Comparison of ENCODE assay signal across 1 cellular context in the genomic region with DNA sequence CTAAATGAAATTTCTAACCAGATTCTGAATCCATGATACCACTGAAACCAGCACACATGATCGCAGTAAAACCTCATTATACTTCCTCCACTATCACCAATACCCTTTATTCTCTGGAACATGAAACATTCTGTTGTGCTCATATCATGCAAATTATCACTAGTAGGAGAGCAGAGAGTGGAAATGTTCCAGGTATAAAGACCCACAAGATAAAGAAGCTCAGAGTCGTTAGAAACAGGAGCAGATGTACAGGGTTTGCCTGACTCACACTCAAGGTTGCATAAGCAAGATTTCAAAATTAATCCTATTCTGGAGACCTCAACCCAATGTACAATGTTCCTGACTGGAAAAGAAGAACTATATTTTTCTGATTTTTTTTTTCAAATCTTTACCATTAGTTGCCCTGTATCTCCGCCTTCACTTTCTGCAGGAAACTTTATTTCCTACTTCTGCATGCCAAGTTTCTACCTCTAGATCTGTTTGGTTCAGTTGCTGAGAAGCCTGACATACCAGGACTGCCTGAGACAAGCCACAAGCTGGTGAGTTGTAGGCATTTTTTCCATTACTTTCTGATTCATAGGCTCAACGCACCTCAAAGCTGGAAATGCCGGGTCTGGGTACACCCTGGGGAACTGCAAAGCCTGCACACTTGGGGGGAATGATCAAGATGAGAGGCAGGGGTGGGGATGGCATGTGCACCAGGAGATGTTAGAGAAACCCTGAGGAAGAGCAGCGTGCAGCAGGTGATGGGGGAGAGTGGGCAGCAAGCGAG.
TF ChIP-seq lines count a peak whose summit lies in the region.

TSS of gene CCR2 (plus strand) at position 473 of the 772 bp plus-strand sequence. CDS start 3,417 bp downstream, outside the sequence.

TF ChIP-seq in SK-N-SH, 30 proteins besides CTCF, POLR2A, EP300 and RAD21 (continued from another document):
- TF ChIP-seq, protein P1, sequence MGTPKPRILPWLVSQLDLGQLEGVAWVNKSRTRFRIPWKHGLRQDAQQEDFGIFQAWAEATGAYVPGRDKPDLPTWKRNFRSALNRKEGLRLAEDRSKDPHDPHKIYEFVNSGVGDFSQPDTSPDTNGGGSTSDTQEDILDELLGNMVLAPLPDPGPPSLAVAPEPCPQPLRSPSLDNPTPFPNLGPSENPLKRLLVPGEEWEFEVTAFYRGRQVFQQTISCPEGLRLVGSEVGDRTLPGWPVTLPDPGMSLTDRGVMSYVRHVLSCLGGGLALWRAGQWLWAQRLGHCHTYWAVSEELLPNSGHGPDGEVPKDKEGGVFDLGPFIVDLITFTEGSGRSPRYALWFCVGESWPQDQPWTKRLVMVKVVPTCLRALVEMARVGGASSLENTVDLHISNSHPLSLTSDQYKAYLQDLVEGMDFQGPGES (IDR thresholded peaks at IDR 0.05; ENCODE audit: low read depth, low read length) = no peak
- TF ChIP-seq ZBTB33 (IDR thresholded peaks at IDR 0.05; ENCODE audit: borderline replicate concordance, low read depth) (no peak), YY1 (IDR thresholded peaks at IDR 0.05; ENCODE audit: low read depth) (no peak), PBX3 (IDR thresholded peaks at IDR 0.05) (no peak)
